ENCODE assay signal across 20 cellular contexts in the genomic region with DNA sequence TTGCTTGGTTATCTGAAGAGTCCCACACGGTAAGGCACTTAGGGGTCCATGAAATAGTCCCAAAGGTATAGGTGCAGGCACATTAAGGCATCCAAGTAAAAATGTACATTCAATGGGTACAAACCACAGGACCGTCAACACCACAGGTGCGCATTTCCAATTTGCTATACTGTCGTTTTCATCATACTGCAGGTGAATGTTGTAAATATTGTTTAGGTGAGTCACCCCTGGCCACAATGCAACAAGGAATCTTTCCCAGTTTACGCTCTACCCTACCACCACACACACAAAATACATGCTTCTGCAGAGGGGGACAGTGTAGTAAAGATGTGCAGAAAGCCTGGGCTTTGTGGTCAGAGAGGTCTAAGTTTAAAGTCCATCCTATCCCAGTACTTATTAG. TPM values are rescaled to one million over a fixed set of nuclear protein-coding genes. Genes with fewer than 3 reads are reported as not detected.
DNase-seq lines count a peak whose midpoint lies in the region; ATAC-seq and TF ChIP-seq lines count a peak whose summit lies in the region.
"Had no signal": no experiment of that assay in that cellular context is flagged by ENCODE, and none has a peak within 500 bp of the region (broad histone marks: within the 10 kb centered on the region; RNA-seq: fewer than 3 reads in every experiment).

No MANE protein-coding gene starts in this region.

- peaks cover 8% of the 10 kb centered on the region for H3K27me3 Mint-ChIP-seq in glutamatergic neuron (ENCODE audit: unreplicated experiment)

- DNase-seq in DMS53 (lab: John Stamatoyannopoulos, UW), result peak; percentile 65
- peak; percentile 27 for DNase-seq in LoVo (ENCODE audit: low spot score)
- peak; percentile 81 for DNase-seq in SW480 (ENCODE audit: low spot score)
- DNase-seq in glutamatergic neuron, result no peak
- DNase-seq in NCI-H1048 (lab: John Stamatoyannopoulos, UW), result no peak
- no peak for DNase-seq in KG1 (lab: John Stamatoyannopoulos, UW)
- DNase-seq: 8988T; ACHN; AML-193; BE2C; CD4-positive, alpha-beta T cell; CD8-positive, alpha-beta memory T cell; DMS 273 treated with DMSO at 0.1 percent for 48 hours; DND-41; GM23248; H7; HCEC 1CT had no signal

- no peaks in the 10 kb centered on the region for H3K36me3 Mint-ChIP-seq in glutamatergic neuron (ENCODE audit: unreplicated experiment)
- H3K36me3 Mint-ChIP-seq: CD14-positive monocyte had no signal

- H3K27ac Mint-ChIP-seq in glutamatergic neuron (ENCODE audit: unreplicated experiment), result no peak overlapping the region
- H3K27ac Mint-ChIP-seq: CD14-positive monocyte; CD4-positive, alpha-beta T cell; CD8-positive, alpha-beta memory T cell had no signal

- TF ChIP-seq CTCF in glutamatergic neuron (IDR thresholded peaks at IDR 0.05; ENCODE audit: partially characterized antibody, unreplicated experiment), result no peak

- peak overlapping the region; percentile 33 for H3K4me3 Mint-ChIP-seq in glutamatergic neuron (ENCODE audit: unreplicated experiment)
- H3K4me3 Mint-ChIP-seq: CD14-positive monocyte; CD4-positive, alpha-beta T cell; CD8-positive, alpha-beta memory T cell had no signal

- peaks cover 2% of the 10 kb centered on the region for H3K9me3 Mint-ChIP-seq in glutamatergic neuron (ENCODE audit: unreplicated experiment)
- H3K9me3 Mint-ChIP-seq: CD4-positive, alpha-beta T cell; CD8-positive, alpha-beta memory T cell had no signal

- peaks cover 59% of the 10 kb centered on the region for H3K4me1 Mint-ChIP-seq in glutamatergic neuron (ENCODE audit: low read depth, unreplicated experiment)

- ATAC-seq in GM21576 (IDR thresholded peaks at IDR 0.05; ENCODE audit: unreplicated experiment), result no peak
- ATAC-seq: A549 had no signal

RNA-seq across cellular contexts. Expression of a gene that starts 13.7 kb away (rescaled TPM):
- total RNA-seq in glutamatergic neuron (ENCODE audit: unreplicated experiment), result 165 TPM
- total RNA-seq: CD4-positive, alpha-beta T cell; CD8-positive, alpha-beta memory T cell; GM23248 had no signal

RNA-seq across cellular contexts. Expression of a gene that starts 19.6 kb away (rescaled TPM):
- total RNA-seq in glutamatergic neuron (ENCODE audit: unreplicated experiment), result 13.5 TPM
- total RNA-seq: CD4-positive, alpha-beta T cell; CD8-positive, alpha-beta memory T cell; GM23248; H7 had no signal

Comparison
In these comparisons a context has a peak if more than half of its experiments do, and no peak if none do; other contexts are left out.
1. DNase-seq: peak in DMS53 (single experiment), LoVo (single experiment) and SW480 (single experiment); none in glutamatergic neuron (single experiment), NCI-H1048 (single experiment) and KG1 (single experiment).